Comparison of ENCODE assay signal across 1 cellular context in the genomic region with DNA sequence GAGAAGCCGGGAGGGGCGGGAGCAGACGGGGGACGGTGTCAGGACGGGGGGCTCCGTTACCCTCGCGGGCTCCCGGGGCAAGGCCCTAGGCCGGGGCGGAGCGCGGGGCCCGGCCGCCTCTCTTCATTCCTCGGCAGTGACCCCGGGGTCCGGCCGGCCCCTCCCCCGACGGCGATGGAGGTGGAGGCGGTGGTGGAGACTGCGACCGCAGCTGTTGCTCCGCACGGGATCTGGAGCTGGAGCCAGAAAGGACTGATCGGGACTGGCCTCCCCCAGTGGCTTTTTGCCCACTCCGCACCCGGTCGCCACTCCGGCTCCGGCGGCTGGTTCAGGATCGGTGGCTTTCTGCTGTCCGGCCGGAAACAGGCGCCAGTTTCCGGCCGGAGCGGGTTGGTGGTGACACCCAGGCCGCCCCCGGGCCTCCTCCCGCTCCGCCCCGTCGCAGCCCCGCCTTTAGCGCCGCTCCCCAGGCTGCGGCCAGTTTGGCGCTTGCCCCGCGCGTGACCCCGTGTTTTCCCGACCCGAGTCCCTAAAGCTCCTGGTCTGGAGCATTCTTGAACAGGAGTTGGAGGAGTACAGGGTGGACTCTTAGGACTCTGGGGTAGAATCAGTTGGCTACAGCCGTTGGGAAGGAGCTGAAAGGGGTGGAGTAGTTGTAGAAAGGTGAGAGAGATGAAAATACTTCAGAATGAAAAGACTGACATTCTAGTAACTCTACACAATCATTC.
TF ChIP-seq lines count a peak whose summit lies in the region.

A gene (minus strand): TSS at position 339 of the 728 bp plus-strand sequence. CDS start 33,216 bp downstream, outside the sequence.

TF ChIP-seq in HepG2, 621 proteins besides CTCF, POLR2A, EP300 and RAD21 (continued from another document and continues in another):
- TF ChIP-seq ZNF749 (CRISPR knock-in tag; IDR thresholded peaks at IDR 0.05; ENCODE audit: borderline replicate concordance): no peak
- no peak for TF ChIP-seq FOXM1 (CRISPR knock-in tag; IDR thresholded peaks at IDR 0.05)
- TF ChIP-seq, protein P1, sequence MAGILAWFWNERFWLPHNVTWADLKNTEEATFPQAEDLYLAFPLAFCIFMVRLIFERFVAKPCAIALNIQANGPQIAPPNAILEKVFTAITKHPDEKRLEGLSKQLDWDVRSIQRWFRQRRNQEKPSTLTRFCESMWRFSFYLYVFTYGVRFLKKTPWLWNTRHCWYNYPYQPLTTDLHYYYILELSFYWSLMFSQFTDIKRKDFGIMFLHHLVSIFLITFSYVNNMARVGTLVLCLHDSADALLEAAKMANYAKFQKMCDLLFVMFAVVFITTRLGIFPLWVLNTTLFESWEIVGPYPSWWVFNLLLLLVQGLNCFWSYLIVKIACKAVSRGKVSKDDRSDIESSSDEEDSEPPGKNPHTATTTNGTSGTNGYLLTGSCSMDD (CRISPR knock-in tag; IDR thresholded peaks at IDR 0.05): no peak
- TF ChIP-seq ZNF557 (CRISPR knock-in tag; IDR thresholded peaks at IDR 0.05): no peak
- TF ChIP-seq, protein P2, sequence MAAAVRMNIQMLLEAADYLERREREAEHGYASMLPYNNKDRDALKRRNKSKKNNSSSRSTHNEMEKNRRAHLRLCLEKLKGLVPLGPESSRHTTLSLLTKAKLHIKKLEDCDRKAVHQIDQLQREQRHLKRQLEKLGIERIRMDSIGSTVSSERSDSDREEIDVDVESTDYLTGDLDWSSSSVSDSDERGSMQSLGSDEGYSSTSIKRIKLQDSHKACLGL (CRISPR knock-in tag; IDR thresholded peaks at IDR 0.05): peak; percentile 39
- no peak for TF ChIP-seq SRSF9 (IDR thresholded peaks at IDR 0.05; ENCODE audit: borderline replicate concordance, insufficient read depth, low read depth, low read length, poor library complexity, severe bottlenecking)
- TF ChIP-seq, protein P3, sequence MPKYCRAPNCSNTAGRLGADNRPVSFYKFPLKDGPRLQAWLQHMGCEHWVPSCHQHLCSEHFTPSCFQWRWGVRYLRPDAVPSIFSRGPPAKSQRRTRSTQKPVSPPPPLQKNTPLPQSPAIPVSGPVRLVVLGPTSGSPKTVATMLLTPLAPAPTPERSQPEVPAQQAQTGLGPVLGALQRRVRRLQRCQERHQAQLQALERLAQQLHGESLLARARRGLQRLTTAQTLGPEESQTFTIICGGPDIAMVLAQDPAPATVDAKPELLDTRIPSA (CRISPR knock-in tag; IDR thresholded peaks at IDR 0.05; ENCODE audit: borderline replicate concordance): 0 out of 2 replicates have a peak, but pooled peaks have one; percentile 24
- peak; percentile 60 for TF ChIP-seq NFIC (IDR thresholded peaks at IDR 0.05; ENCODE audit: low read length)
- TF ChIP-seq KAT2B (IDR thresholded peaks at IDR 0.05; ENCODE audit: borderline replicate concordance, low read depth, low read length): no peak
- TF ChIP-seq, protein P4, sequence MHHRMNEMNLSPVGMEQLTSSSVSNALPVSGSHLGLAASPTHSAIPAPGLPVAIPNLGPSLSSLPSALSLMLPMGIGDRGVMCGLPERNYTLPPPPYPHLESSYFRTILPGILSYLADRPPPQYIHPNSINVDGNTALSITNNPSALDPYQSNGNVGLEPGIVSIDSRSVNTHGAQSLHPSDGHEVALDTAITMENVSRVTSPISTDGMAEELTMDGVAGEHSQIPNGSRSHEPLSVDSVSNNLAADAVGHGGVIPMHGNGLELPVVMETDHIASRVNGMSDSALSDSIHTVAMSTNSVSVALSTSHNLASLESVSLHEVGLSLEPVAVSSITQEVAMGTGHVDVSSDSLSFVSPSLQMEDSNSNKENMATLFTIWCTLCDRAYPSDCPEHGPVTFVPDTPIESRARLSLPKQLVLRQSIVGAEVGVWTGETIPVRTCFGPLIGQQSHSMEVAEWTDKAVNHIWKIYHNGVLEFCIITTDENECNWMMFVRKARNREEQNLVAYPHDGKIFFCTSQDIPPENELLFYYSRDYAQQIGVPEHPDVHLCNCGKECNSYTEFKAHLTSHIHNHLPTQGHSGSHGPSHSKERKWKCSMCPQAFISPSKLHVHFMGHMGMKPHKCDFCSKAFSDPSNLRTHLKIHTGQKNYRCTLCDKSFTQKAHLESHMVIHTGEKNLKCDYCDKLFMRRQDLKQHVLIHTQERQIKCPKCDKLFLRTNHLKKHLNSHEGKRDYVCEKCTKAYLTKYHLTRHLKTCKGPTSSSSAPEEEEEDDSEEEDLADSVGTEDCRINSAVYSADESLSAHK (CRISPR knock-in tag; IDR thresholded peaks at IDR 0.05; ENCODE audit: borderline replicate concordance): no peak; the same call in 1 of the 2 replicates
- TF ChIP-seq, protein P5, sequence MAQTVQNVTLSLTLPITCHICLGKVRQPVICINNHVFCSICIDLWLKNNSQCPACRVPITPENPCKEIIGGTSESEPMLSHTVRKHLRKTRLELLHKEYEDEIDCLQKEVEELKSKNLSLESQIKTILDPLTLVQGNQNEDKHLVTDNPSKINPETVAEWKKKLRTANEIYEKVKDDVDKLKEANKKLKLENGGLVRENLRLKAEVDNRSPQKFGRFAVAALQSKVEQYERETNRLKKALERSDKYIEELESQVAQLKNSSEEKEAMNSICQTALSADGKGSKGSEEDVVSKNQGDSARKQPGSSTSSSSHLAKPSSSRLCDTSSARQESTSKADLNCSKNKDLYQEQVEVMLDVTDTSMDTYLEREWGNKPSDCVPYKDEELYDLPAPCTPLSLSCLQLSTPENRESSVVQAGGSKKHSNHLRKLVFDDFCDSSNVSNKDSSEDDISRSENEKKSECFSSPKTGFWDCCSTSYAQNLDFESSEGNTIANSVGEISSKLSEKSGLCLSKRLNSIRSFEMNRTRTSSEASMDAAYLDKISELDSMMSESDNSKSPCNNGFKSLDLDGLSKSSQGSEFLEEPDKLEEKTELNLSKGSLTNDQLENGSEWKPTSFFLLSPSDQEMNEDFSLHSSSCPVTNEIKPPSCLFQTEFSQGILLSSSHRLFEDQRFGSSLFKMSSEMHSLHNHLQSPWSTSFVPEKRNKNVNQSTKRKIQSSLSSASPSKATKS (CRISPR knock-in tag; IDR thresholded peaks at IDR 0.05): 0 out of 2 replicates have a peak, but pooled peaks have one; percentile 47
- peak; percentile 72 for TF ChIP-seq HOXA5 (CRISPR knock-in tag; IDR thresholded peaks at IDR 0.05)
- TF ChIP-seq POLR2AphosphoS2 (IDR thresholded peaks at IDR 0.05; ENCODE audit: low read depth, low read length): no peak
- no peak for TF ChIP-seq PLRG1 (conservative IDR thresholded peaks at IDR 0.05)
- TF ChIP-seq ZNF737 (CRISPR knock-in tag; IDR thresholded peaks at IDR 0.05; ENCODE audit: borderline replicate concordance): peak; percentile 35; the same call in 1 of the 2 replicates
- peak; percentile 91 for TF ChIP-seq SALL1 (CRISPR knock-in tag; IDR thresholded peaks at IDR 0.05)
- 0 out of 2 replicates have a peak, but pooled peaks have one; percentile 11 for TF ChIP-seq MAFF (IDR thresholded peaks at IDR 0.05; ENCODE audit: low read depth, low read length)
- TF ChIP-seq RFXAP (CRISPR knock-in tag; IDR thresholded peaks at IDR 0.05; ENCODE audit: borderline replicate concordance): peak; percentile 67; the same call in 1 of the 2 replicates
- TF ChIP-seq ZNF878 (CRISPR knock-in tag; IDR thresholded peaks at IDR 0.05): 0 out of 2 replicates have a peak, but pooled peaks have one; percentile 76
- no peak for TF ChIP-seq TMF1 (CRISPR knock-in tag; IDR thresholded peaks at IDR 0.05; ENCODE audit: low read depth)
- TF ChIP-seq, protein P6, sequence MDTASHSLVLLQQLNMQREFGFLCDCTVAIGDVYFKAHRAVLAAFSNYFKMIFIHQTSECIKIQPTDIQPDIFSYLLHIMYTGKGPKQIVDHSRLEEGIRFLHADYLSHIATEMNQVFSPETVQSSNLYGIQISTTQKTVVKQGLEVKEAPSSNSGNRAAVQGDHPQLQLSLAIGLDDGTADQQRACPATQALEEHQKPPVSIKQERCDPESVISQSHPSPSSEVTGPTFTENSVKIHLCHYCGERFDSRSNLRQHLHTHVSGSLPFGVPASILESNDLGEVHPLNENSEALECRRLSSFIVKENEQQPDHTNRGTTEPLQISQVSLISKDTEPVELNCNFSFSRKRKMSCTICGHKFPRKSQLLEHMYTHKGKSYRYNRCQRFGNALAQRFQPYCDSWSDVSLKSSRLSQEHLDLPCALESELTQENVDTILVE (CRISPR knock-in tag; IDR thresholded peaks at IDR 0.05): peak; percentile 97
- TF ChIP-seq, protein P7, sequence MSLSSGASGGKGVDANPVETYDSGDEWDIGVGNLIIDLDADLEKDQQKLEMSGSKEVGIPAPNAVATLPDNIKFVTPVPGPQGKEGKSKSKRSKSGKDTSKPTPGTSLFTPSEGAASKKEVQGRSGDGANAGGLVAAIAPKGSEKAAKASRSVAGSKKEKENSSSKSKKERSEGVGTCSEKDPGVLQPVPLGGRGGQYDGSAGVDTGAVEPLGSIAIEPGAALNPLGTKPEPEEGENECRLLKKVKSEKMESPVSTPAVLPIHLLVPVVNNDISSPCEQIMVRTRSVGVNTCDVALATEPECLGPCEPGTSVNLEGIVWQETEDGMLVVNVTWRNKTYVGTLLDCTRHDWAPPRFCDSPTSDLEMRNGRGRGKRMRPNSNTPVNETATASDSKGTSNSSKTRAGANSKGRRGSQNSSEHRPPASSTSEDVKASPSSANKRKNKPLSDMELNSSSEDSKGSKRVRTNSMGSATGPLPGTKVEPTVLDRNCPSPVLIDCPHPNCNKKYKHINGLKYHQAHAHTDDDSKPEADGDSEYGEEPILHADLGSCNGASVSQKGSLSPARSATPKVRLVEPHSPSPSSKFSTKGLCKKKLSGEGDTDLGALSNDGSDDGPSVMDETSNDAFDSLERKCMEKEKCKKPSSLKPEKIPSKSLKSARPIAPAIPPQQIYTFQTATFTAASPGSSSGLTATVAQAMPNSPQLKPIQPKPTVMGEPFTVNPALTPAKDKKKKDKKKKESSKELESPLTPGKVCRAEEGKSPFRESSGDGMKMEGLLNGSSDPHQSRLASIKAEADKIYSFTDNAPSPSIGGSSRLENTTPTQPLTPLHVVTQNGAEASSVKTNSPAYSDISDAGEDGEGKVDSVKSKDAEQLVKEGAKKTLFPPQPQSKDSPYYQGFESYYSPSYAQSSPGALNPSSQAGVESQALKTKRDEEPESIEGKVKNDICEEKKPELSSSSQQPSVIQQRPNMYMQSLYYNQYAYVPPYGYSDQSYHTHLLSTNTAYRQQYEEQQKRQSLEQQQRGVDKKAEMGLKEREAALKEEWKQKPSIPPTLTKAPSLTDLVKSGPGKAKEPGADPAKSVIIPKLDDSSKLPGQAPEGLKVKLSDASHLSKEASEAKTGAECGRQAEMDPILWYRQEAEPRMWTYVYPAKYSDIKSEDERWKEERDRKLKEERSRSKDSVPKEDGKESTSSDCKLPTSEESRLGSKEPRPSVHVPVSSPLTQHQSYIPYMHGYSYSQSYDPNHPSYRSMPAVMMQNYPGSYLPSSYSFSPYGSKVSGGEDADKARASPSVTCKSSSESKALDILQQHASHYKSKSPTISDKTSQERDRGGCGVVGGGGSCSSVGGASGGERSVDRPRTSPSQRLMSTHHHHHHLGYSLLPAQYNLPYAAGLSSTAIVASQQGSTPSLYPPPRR (CRISPR knock-in tag; IDR thresholded peaks at IDR 0.05; ENCODE audit: borderline replicate concordance): peak; percentile 49; the same call in 1 of the 2 replicates
- TF ChIP-seq GTF2F1 (IDR thresholded peaks at IDR 0.05; ENCODE audit: low read length): no peak
- TF ChIP-seq ATRX (CRISPR knock-in tag; IDR thresholded peaks at IDR 0.05; ENCODE audit: borderline replicate concordance): no peak
- peak; percentile 58 for TF ChIP-seq MED8 (CRISPR knock-in tag; IDR thresholded peaks at IDR 0.05; ENCODE audit: insufficient replicate concordance)
- TF ChIP-seq PRPF4 (IDR thresholded peaks at IDR 0.05; ENCODE audit: low read depth, low read length, poor library complexity, severe bottlenecking): no peak
- no peak for TF ChIP-seq ZNF33A (CRISPR knock-in tag; IDR thresholded peaks at IDR 0.05; ENCODE audit: borderline replicate concordance)
- TF ChIP-seq, protein P8, sequence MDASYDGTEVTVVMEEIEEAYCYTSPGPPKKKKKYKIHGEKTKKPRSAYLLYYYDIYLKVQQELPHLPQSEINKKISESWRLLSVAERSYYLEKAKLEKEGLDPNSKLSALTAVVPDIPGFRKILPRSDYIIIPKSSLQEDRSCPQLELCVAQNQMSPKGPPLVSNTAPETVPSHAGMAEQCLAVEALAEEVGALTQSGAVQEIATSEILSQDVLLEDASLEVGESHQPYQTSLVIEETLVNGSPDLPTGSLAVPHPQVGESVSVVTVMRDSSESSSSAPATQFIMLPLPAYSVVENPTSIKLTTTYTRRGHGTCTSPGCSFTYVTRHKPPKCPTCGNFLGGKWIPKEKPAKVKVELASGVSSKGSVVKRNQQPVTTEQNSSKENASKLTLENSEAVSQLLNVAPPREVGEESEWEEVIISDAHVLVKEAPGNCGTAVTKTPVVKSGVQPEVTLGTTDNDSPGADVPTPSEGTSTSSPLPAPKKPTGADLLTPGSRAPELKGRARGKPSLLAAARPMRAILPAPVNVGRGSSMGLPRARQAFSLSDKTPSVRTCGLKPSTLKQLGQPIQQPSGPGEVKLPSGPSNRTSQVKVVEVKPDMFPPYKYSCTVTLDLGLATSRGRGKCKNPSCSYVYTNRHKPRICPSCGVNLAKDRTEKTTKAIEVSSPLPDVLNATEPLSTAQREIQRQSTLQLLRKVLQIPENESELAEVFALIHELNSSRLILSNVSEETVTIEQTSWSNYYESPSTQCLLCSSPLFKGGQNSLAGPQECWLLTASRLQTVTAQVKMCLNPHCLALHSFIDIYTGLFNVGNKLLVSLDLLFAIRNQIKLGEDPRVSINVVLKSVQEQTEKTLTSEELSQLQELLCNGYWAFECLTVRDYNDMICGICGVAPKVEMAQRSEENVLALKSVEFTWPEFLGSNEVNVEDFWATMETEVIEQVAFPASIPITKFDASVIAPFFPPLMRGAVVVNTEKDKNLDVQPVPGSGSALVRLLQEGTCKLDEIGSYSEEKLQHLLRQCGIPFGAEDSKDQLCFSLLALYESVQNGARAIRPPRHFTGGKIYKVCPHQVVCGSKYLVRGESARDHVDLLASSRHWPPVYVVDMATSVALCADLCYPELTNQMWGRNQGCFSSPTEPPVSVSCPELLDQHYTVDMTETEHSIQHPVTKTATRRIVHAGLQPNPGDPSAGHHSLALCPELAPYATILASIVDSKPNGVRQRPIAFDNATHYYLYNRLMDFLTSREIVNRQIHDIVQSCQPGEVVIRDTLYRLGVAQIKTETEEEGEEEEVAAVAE (CRISPR knock-in tag; IDR thresholded peaks at IDR 0.05; ENCODE audit: borderline replicate concordance): peak; percentile 83; the same call in 1 of the 2 replicates
- no peak for TF ChIP-seq MAFK (conservative IDR thresholded peaks at IDR 0.05 in 1 of 2, IDR thresholded peaks at IDR 0.05 in 1 of 2; ENCODE audit: low read length in 2 of 2)
- TF ChIP-seq, protein P9, sequence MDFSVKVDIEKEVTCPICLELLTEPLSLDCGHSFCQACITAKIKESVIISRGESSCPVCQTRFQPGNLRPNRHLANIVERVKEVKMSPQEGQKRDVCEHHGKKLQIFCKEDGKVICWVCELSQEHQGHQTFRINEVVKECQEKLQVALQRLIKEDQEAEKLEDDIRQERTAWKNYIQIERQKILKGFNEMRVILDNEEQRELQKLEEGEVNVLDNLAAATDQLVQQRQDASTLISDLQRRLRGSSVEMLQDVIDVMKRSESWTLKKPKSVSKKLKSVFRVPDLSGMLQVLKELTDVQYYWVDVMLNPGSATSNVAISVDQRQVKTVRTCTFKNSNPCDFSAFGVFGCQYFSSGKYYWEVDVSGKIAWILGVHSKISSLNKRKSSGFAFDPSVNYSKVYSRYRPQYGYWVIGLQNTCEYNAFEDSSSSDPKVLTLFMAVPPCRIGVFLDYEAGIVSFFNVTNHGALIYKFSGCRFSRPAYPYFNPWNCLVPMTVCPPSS (IDR thresholded peaks at IDR 0.05): no peak
